Comparison of ENCODE assay signal across 19 cellular contexts in the genomic region with DNA sequence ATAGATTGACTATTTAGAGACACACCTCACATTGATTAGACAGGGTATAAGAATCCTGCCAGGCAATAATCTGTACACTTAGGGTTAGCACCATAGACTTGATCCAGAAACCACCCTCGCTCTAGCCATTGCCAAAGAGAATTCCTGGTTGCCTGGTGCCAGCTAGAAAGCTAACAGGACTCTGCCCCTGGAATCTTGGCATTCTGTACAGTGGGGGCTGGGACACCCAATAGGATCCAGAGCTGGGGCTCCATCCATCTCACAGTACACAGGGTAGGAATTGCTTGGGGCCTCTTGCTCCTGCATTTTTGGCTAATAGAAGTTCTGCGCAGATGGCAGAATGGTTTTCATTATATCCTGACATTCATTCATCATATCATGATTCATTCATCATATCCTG. TPM values are rescaled to one million over a fixed set of nuclear protein-coding genes. Genes with fewer than 3 reads are reported as not detected.
"Had no signal": no experiment of that assay in that cellular context is flagged by ENCODE, and none has a peak within 500 bp of the region (broad histone marks: within the 10 kb centered on the region; RNA-seq: fewer than 3 reads in every experiment).

No MANE protein-coding gene starts in this region.

- H3K9me3 ChIP-seq: body of pancreas, left lung, stomach, testis had no signal

- DNase-seq: activated CD4-positive, alpha-beta T cell treated with anti-CD3 and anti-CD28 coated beads, Interleukin-2, amount 10 ng/mL, durations not matched to agents 7 days and 5 days; activated CD8-positive, alpha-beta T cell treated with anti-CD3 and anti-CD28 coated beads, Interleukin-2, amount 10 ng/mL, durations not matched to agents 7 days and 5 days; activated naive CD4-positive, alpha-beta T cell treated with Interleukin-2 at 50 U/mL for 16 hours; activated T-cell treated with anti-CD3 and anti-CD28 coated beads, Interleukin-2, amount 50 U/mL, for 24 hours; body of pancreas; effector memory CD8-positive, alpha-beta T cell; foreskin fibroblast; left lung; mesenchymal stem cell; stimulated activated CD4-positive, alpha-beta T cell treated with anti-CD3 and anti-CD28 coated beads, Interleukin-4, amount 100 ng/mL, for 24 hours; stomach; T-cell; T-helper 9 cell; testis had no signal

- H3K4me1 ChIP-seq: body of pancreas, left lung, testis had no signal

- H3K27me3 ChIP-seq: body of pancreas, testis had no signal

- H3K27ac ChIP-seq: body of pancreas, epithelial cell of prostate, left lung, SK-N-MC, stomach, testis had no signal

- H3K36me3 ChIP-seq: left lung, stomach had no signal

- H3K4me3 ChIP-seq: body of pancreas, left lung, SK-N-MC, stomach, testis had no signal

- ATAC-seq: activated CD4-positive, CD25-positive, alpha-beta regulatory T cell treated with anti-CD3 and anti-CD28 coated beads, Interleukin-2, amount 50 U/mL, for 24 hours; activated CD8-positive, alpha-beta T cell treated with anti-CD3 and anti-CD28 coated beads, Interleukin-2, amount 10 ng/mL, durations not matched to agents 7 days and 5 days; body of pancreas; effector memory CD8-positive, alpha-beta T cell; left lung; stimulated activated effector memory CD8-positive, alpha-beta T cell treated with anti-CD3 and anti-CD28 coated beads, Interleukin-12 subunit alpha, Interleukin-12 subunit beta, amount 100 ng/mL, for 72 hours; T-cell had no signal

RNA-seq across cellular contexts. Expression of a gene that starts 3.0 kb away (rescaled TPM):
- total RNA-seq: activated CD4-positive, alpha-beta T cell treated with anti-CD3 and anti-CD28 coated beads, Interleukin-2, amount 10 ng/mL, durations not matched to agents 7 days and 5 days; activated CD8-positive, alpha-beta T cell treated with anti-CD3 and anti-CD28 coated beads, Interleukin-2, amount 10 ng/mL, durations not matched to agents 7 days and 5 days; activated T-helper 2 cell treated with anti-CD3 and anti-CD28 coated beads, Interferon-gamma antibody, Interleukin-2, Interleukin-4, amounts not matched to agents 10 μg/mL and 5 μg/mL and 100 μg/mL, durations not matched to agents 14 hours and 24 hours and 36 hours; T-cell had no signal

RNA-seq across cellular contexts. Expression of a gene that starts 58.3 kb away (rescaled TPM):
- total RNA-seq: activated CD4-positive, alpha-beta T cell treated with anti-CD3 and anti-CD28 coated beads, Interleukin-2, amount 10 ng/mL, durations not matched to agents 7 days and 5 days; activated CD8-positive, alpha-beta T cell treated with anti-CD3 and anti-CD28 coated beads, Interleukin-2, amount 10 ng/mL, durations not matched to agents 7 days and 5 days; activated T-helper 2 cell treated with anti-CD3 and anti-CD28 coated beads, Interferon-gamma antibody, Interleukin-2, Interleukin-4, amounts not matched to agents 10 μg/mL and 5 μg/mL and 100 μg/mL, durations not matched to agents 14 hours and 24 hours and 36 hours; body of pancreas; T-cell had no signal
